ENCODE assay signal across 8 cellular contexts in genomic region chr16:81008151-81008789, GRCh38. TPM values are rescaled to one million over a fixed set of nuclear protein-coding genes. Genes with fewer than 3 reads are reported as not detected.
DNase-seq lines count a peak whose midpoint lies in the region; ATAC-seq and TF ChIP-seq lines count a peak whose summit lies in the region.

No MANE protein-coding gene starts in this region.

- WGBS in adrenal gland, 4 donors: 65 to 75% (median 68%) methylated on average over 28 of the region's 28 CpGs

- no peak for TF ChIP-seq POLR2A in adrenal gland (IDR thresholded peaks at IDR 0.05)

- no peaks in the 10 kb centered on the region for H3K9me3 ChIP-seq in adrenal gland (replicated peaks in 1 of 3)
- no peaks in the 10 kb centered on the region for H3K9me3 ChIP-seq in left lung

- no peaks in the 10 kb centered on the region for H3K27me3 Mint-ChIP-seq in T-helper 2 cell treated with Interferon-gamma antibody and Interleukin-4, amounts not matched to agents 5 μg/mL and 100 μg/mL, for 36 hours (ENCODE audit: low read depth)

- H3K36me3 ChIP-seq in adrenal gland (replicated peaks in 1 of 2) (peaks cover 0 to 7% of the 10 kb centered on the region in 2 donors), left lung (peaks cover 0 to 11% of the 10 kb centered on the region in 2 donors)

- H3K27ac Mint-ChIP-seq in T-helper 2 cell treated with Interferon-gamma antibody and Interleukin-4, amounts not matched to agents 5 μg/mL and 100 μg/mL, for 36 hours: peak overlapping the region; percentile 100

- peak overlapping the region; percentile 95 for H3K4me3 Mint-ChIP-seq in T-helper 2 cell treated with Interferon-gamma antibody and Interleukin-4, amounts not matched to agents 5 μg/mL and 100 μg/mL, for 36 hours

- DNase-seq in T-helper 2 cell treated with Interferon-gamma antibody and Interleukin-4, amounts not matched to agents 5 μg/mL and 100 μg/mL, for 36 hours (ENCODE audit: low spot score): no peak
- no peak for DNase-seq in T-helper 2 cell
- peak in 2 of 7 donors; percentile 5 to 33 for DNase-seq in adrenal gland
- DNase-seq in left lung: no peak
- DNase-seq in germinal center (ENCODE audit: low spot score): no peak
- no peak for DNase-seq in 8988T

- no peak for TF ChIP-seq CTCF in adrenal gland (IDR thresholded peaks at IDR 0.05)
- no peak for TF ChIP-seq CTCF in left lung (IDR thresholded peaks at IDR 0.05)

- H3K27ac ChIP-seq in adrenal gland (peak overlapping the region; percentile 95 to 99 (median 98)), left lung (peak overlapping the region; percentile 97), temporal lobe (ENCODE audit: low read depth, low read length) (peak overlapping the region; percentile 97)

- H3K4me1 Mint-ChIP-seq in T-helper 2 cell treated with Interferon-gamma antibody and Interleukin-4, amounts not matched to agents 5 μg/mL and 100 μg/mL, for 36 hours (ENCODE audit: low read depth): peaks cover 37% of the 10 kb centered on the region

- peaks cover 45% of the 10 kb centered on the region for H3K36me3 Mint-ChIP-seq in T-helper 2 cell treated with Interferon-gamma antibody and Interleukin-4, amounts not matched to agents 5 μg/mL and 100 μg/mL, for 36 hours (ENCODE audit: low read depth)

- intact Hi-C loops in adrenal gland (cut with DNase I) (loop anchor here in 1 of 2 donors (10.0 kb wide), 1 partner anchor 73 kb away; no protein-coding TSS in a partner anchor), left lung (cut with DNase I) (no loop called here)

- no peaks in the 10 kb centered on the region for H3K27me3 ChIP-seq in adrenal gland
- H3K27me3 ChIP-seq in left lung: no peaks in the 10 kb centered on the region

- peaks cover 10 to 19% of the 10 kb centered on the region in 2 donors for H3K4me1 ChIP-seq in adrenal gland (replicated peaks in 1 of 2)
- peaks cover 22 to 34% of the 10 kb centered on the region in 2 donors for H3K4me1 ChIP-seq in left lung

- ATAC-seq in left lung: no peak
- ATAC-seq in HG03378 (IDR thresholded peaks at IDR 0.05; ENCODE audit: unreplicated experiment): no peak

- no peaks in the 10 kb centered on the region for H3K9me3 Mint-ChIP-seq in T-helper 2 cell treated with Interferon-gamma antibody and Interleukin-4, amounts not matched to agents 5 μg/mL and 100 μg/mL, for 36 hours

- H3K4me3 ChIP-seq in adrenal gland: peak overlapping the region in 3 of 4 donors; percentile 18 to 83 (median 78)
- H3K4me3 ChIP-seq in left lung: peak overlapping the region; percentile 79 to 91

RNA-seq across cellular contexts. Expression of gene CENPN, which starts 1.3 kb away (rescaled TPM):
- total RNA-seq in adrenal gland (10 to 100 TPM in 2 of 8 donors, 1 to 10 TPM in 6; 2.2 to 12.0 (median 7.1) TPM), left lung (10 to 100 TPM; 12.3 to 14.7 TPM), temporal lobe (5.4 TPM)
- polyA plus RNA-seq in adrenal gland: 10 to 100 TPM in 1 of 3 donors, 1 to 10 TPM in 2; 2.1 to 10.7 (median 3.0) TPM

RNA-seq across cellular contexts. Expression of gene CMC2, which starts 1.6 kb away (rescaled TPM):
- total RNA-seq in adrenal gland (100 to 1,000 TPM in 1 of 8 donors, 10 to 100 TPM in 7; 36.1 to 170 (median 57.1) TPM), left lung (10 to 100 TPM; 46.2 to 52.1 TPM), temporal lobe (36.1 TPM)
- polyA plus RNA-seq in adrenal gland: 10 to 100 TPM; 51.8 to 77.7 (median 71.8) TPM

RNA-seq across cellular contexts. Expression of gene ATMIN, which starts 27.4 kb away (rescaled TPM):
- total RNA-seq in adrenal gland (10 to 100 TPM; 25.8 to 46.4 (median 34.3) TPM), left lung (10 to 100 TPM; 30.7 to 31.1 TPM), temporal lobe (54.1 TPM)
- 10 to 100 TPM; 10.1 to 45.7 (median 11.1) TPM for polyA plus RNA-seq in adrenal gland
